25 cellular contexts compared by ENCODE assay signal in genomic region chr3:184781801-184782200, GRCh38.
"Had no signal": no experiment of that assay in that cellular context is flagged by ENCODE, and none has a peak within 500 bp of the region (broad histone marks: within the 10 kb centered on the region; RNA-seq: fewer than 3 reads in every experiment).

No MANE protein-coding gene starts in this region.

- H3K36me3 ChIP-seq: brain microvascular endothelial cell, left ventricle myocardium inferior, ovary, prostate gland, thoracic aorta, vagina had no signal

- H3K36me3 Mint-ChIP-seq: activated CD4-positive, alpha-beta memory T cell treated with anti-CD3 and anti-CD28 coated beads for 36 hours; mesothelial cell of epicardium; naive thymus-derived CD8-positive, alpha-beta T cell; type B pancreatic cell had no signal

- H3K27ac Mint-ChIP-seq: activated CD4-positive, alpha-beta memory T cell treated with anti-CD3 and anti-CD28 coated beads for 36 hours; activated naive CD4-positive, alpha-beta T cell treated with anti-CD3 and anti-CD28 coated beads for 36 hours; activated T-cell treated with anti-CD3 and anti-CD28 coated beads, Interleukin-2, amount 50 U/mL, for 72 hours; dendritic cell treated with granulocyte-macrophage colony-stimulating factor and Interleukin-4, amounts not matched to agents 40 ng/mL and 50 ng/mL, for 4 days; mesothelial cell of epicardium; type B pancreatic cell had no signal

- H3K4me3 Mint-ChIP-seq: activated CD4-positive, alpha-beta memory T cell treated with anti-CD3 and anti-CD28 coated beads for 36 hours; activated naive CD4-positive, alpha-beta T cell treated with anti-CD3 and anti-CD28 coated beads for 36 hours; activated T-cell treated with anti-CD3 and anti-CD28 coated beads, Interleukin-2, amount 50 U/mL, for 72 hours; dendritic cell treated with granulocyte-macrophage colony-stimulating factor and Interleukin-4, amounts not matched to agents 40 ng/mL and 50 ng/mL, for 4 days; mesothelial cell of epicardium; naive thymus-derived CD8-positive, alpha-beta T cell; type B pancreatic cell had no signal

- H3K4me3 ChIP-seq: left ventricle myocardium inferior, ovary, prostate gland, thoracic aorta, vagina had no signal

- H3K27ac ChIP-seq: brain microvascular endothelial cell, left ventricle myocardium inferior, ovary, prostate gland, thoracic aorta, vagina had no signal

- H3K4me1 ChIP-seq: prostate gland had no signal

- H3K9me3 ChIP-seq: left ventricle myocardium inferior, ovary, prostate gland, thoracic aorta, vagina had no signal

- H3K27me3 ChIP-seq: ovary, vagina had no signal

- ATAC-seq: activated T-cell treated with anti-CD3 and anti-CD28 coated beads, Interleukin-2, amount 50 U/mL, for 72 hours; naive thymus-derived CD8-positive, alpha-beta T cell had no signal

- H3K9me3 Mint-ChIP-seq: activated CD4-positive, alpha-beta memory T cell treated with anti-CD3 and anti-CD28 coated beads for 36 hours; activated naive CD4-positive, alpha-beta T cell treated with anti-CD3 and anti-CD28 coated beads for 36 hours; activated T-cell treated with anti-CD3 and anti-CD28 coated beads, Interleukin-2, amount 50 U/mL, for 72 hours; dendritic cell treated with granulocyte-macrophage colony-stimulating factor and Interleukin-4, amounts not matched to agents 40 ng/mL and 50 ng/mL, for 4 days; mesothelial cell of epicardium; naive thymus-derived CD8-positive, alpha-beta T cell; type B pancreatic cell had no signal

- DNase-seq: activated CD4-positive, alpha-beta memory T cell treated with anti-CD3 and anti-CD28 coated beads for 36 hours; activated CD4-positive, alpha-beta T cell treated with anti-CD3 and anti-CD28 coated beads for 4 hours; activated CD4-positive, CD25-positive, alpha-beta regulatory T cell; activated effector memory CD4-positive, alpha-beta T cell treated with Interleukin-2 at 50 U/mL for 16 hours; activated naive CD4-positive, alpha-beta T cell treated with anti-CD3 and anti-CD28 coated beads for 36 hours; activated T-cell treated with anti-CD3 and anti-CD28 coated beads, Interleukin-2, amount 50 U/mL, for 72 hours; brain microvascular endothelial cell; caudate nucleus; effector CD4-positive, alpha-beta T cell; foreskin melanocyte; glutamatergic neuron; hippocampal formation; kidney glomerular epithelial cell; left ventricle myocardium inferior; mammary epithelial cell; naive thymus-derived CD8-positive, alpha-beta T cell; ovary; stimulated activated CD4-positive, alpha-beta T cell treated with anti-CD3 and anti-CD28 coated beads, Interleukin-4, amount 100 ng/mL, for 24 hours; stimulated activated naive CD4-positive, alpha-beta T cell treated with Interleukin-2 at 50 U/mL for 16 hours had no signal
